ENCODE assay signal across 1 cellular context in the genomic region with DNA sequence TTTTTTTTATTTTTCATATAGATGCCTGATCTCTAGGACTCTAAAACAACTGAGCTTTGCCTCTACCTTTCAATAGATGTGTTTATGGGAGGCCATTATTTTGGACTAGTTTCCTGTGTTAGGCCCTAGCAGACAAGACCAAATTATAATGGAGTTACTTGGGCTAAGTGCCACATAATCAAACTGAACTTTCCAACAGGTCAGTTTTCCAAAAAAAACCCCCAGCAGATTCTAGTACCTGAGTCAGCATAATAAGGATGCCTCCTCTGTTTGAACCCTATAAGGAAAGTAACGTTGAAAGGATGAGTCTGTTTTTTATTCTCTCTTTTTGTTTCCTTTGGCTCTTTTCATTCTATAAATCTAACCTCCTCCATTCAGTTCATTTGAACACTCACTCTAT.
TF ChIP-seq lines count a peak whose summit lies in the region.

No MANE protein-coding gene starts in this region.

TF ChIP-seq in HepG2, 621 proteins besides CTCF, POLR2A, EP300 and RAD21 (continued from another document):
- TF ChIP-seq, protein P1, sequence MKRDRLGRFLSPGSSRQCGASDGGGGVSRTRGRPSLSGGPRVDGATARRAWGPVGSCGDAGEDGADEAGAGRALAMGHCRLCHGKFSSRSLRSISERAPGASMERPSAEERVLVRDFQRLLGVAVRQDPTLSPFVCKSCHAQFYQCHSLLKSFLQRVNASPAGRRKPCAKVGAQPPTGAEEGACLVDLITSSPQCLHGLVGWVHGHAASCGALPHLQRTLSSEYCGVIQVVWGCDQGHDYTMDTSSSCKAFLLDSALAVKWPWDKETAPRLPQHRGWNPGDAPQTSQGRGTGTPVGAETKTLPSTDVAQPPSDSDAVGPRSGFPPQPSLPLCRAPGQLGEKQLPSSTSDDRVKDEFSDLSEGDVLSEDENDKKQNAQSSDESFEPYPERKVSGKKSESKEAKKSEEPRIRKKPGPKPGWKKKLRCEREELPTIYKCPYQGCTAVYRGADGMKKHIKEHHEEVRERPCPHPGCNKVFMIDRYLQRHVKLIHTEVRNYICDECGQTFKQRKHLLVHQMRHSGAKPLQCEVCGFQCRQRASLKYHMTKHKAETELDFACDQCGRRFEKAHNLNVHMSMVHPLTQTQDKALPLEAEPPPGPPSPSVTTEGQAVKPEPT (CRISPR knock-in tag; IDR thresholded peaks at IDR 0.05; ENCODE audit: low read depth) = no peak
- TF ChIP-seq, protein P2, sequence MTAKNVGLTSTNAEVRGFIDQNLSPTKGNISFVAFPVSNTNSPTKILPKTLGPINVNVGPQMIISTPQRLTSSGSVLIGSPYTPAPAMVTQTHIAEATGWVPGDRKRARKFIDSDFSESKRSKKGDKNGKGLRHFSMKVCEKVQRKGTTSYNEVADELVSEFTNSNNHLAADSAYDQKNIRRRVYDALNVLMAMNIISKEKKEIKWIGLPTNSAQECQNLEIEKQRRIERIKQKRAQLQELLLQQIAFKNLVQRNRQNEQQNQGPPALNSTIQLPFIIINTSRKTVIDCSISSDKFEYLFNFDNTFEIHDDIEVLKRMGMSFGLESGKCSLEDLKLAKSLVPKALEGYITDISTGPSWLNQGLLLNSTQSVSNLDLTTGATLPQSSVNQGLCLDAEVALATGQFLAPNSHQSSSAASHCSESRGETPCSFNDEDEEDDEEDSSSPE (CRISPR knock-in tag; IDR thresholded peaks at IDR 0.05) = no peak
- TF ChIP-seq ZNF557 (CRISPR knock-in tag; IDR thresholded peaks at IDR 0.05) (no peak), MAFF (IDR thresholded peaks at IDR 0.05; ENCODE audit: low read depth, low read length) (peak; percentile 87), ZNF180 (CRISPR knock-in tag; IDR thresholded peaks at IDR 0.05; ENCODE audit: borderline replicate concordance, low read depth) (no peak), MYC (CRISPR knock-in tag; IDR thresholded peaks at IDR 0.05; ENCODE audit: borderline replicate concordance) (no peak), ZNF678 (CRISPR knock-in tag; IDR thresholded peaks at IDR 0.05) (no peak), ZNF441 (CRISPR knock-in tag; IDR thresholded peaks at IDR 0.05; ENCODE audit: borderline replicate concordance) (no peak), MTA1 (CRISPR knock-in tag; IDR thresholded peaks at IDR 0.05; ENCODE audit: borderline replicate concordance) (no peak)
TF ChIP-seq in HepG2: peak in this region for 2.
